ENCODE assay signal across 8 cellular contexts in genomic region chr1:231626951-231627614, GRCh38. TPM values are rescaled to one million over a fixed set of nuclear protein-coding genes. Genes with fewer than 3 reads are reported as not detected.
DNase-seq lines count a peak whose midpoint lies in the region; ATAC-seq, FAIRE-seq and TF ChIP-seq lines count a peak whose summit lies in the region.

No MANE protein-coding gene starts in this region.

- peak overlapping the region; percentile 72 to 98 (median 83) for H3K4me3 ChIP-seq in BLaER1 treated with 17β-estradiol and CSF1 and Interleukin-3, amounts not matched to agents 10 nM and 100 nM
- H3K4me3 ChIP-seq in astrocyte of the cerebellum (ENCODE audit: low read depth, low read length): peak overlapping the region; percentile 81

- peaks cover 0 to 23% (median 0%) of the 10 kb centered on the region in 11 experiments; a peak in 5 of 22 replicates for H3K36me3 ChIP-seq in BLaER1 treated with 17β-estradiol and CSF1 and Interleukin-3, amounts not matched to agents 10 nM and 100 nM

- H3K9ac ChIP-seq in BLaER1 treated with 17β-estradiol and CSF1 and Interleukin-3, amounts not matched to agents 10 nM and 100 nM: peak overlapping the region; percentile 82 to 95 (median 91)

- peak; percentile 70 for ATAC-seq in GM19438 (IDR thresholded peaks at IDR 0.05; ENCODE audit: low read depth, unreplicated experiment)

- H3K4me1 ChIP-seq in BLaER1 treated with 17β-estradiol and CSF1 and Interleukin-3, amounts not matched to agents 10 nM and 100 nM: peaks cover 28 to 43% (median 32%) of the 10 kb centered on the region in 10 experiments

- H3K27ac ChIP-seq in BLaER1 treated with 17β-estradiol and CSF1 and Interleukin-3, amounts not matched to agents 10 nM and 100 nM: peak overlapping the region; percentile 80 to 96 (median 91)

- H3K9me3 ChIP-seq in BLaER1 treated with 17β-estradiol and CSF1 and Interleukin-3, amounts not matched to agents 10 nM and 100 nM (replicated peaks in 1 of 11): peaks cover 0 to 10% (median 4%) of the 10 kb centered on the region in 11 experiments; a peak in 7 of 22 replicates

- in situ Hi-C loops in astrocyte of the cerebellum (cut with HindIII; ENCODE audit: low sequenced_read_pairs): no loop called here

- H3K27me3 ChIP-seq in BLaER1 treated with 17β-estradiol and CSF1 and Interleukin-3, amounts not matched to agents 10 nM and 100 nM: no peaks in the 10 kb centered on the region

- H4K20me1 ChIP-seq in BLaER1 treated with 17β-estradiol and CSF1 and Interleukin-3, amounts not matched to agents 10 nM and 100 nM: peaks cover 0 to 34% (median 19%) of the 10 kb centered on the region in 11 experiments; a peak in 13 of 22 replicates

- H3K4me2 ChIP-seq in BLaER1 treated with 17β-estradiol and CSF1 and Interleukin-3, amounts not matched to agents 10 nM and 100 nM: peak overlapping the region; percentile 87 to 99 (median 95)

- DNase-seq in HTR-8/SVneo (ENCODE audit: insufficient read length, low spot score) (peak; percentile 59), SKM-1 (lab: John Stamatoyannopoulos, UW; ENCODE audit: unreplicated experiment) (peak; percentile 62), astrocyte of the cerebellum (ENCODE audit: low read depth) (no peak), iPS DF 4.7 (ENCODE audit: extremely low read depth, low spot score) (peak; percentile 64), renal cortical epithelial cell (ENCODE audit: low read depth) (peak; percentile 27), NCI-H446 (lab: John Stamatoyannopoulos, UW) (no peak)

- FAIRE-seq in HTR-8/SVneo (lab: Jason Lieb, UNC): no peak

- TF ChIP-seq CTCF in astrocyte of the cerebellum (IDR thresholded peaks at IDR 0.05; ENCODE audit: low read depth, low read length, missing control alignments): no peak

RNA-seq across cellular contexts. Expression of gene DISC1, which starts 0.5 kb away (rescaled TPM):
- total RNA-seq in renal cortical epithelial cell: 2.4 and 6.1 TPM in 2 replicates

Comparison
In these comparisons a context has a peak if more than half of its experiments do, and no peak if none do; other contexts are left out.
1. DNase-seq: peak in HTR-8/SVneo (single experiment), SKM-1 (single experiment), iPS DF 4.7 (single experiment) and renal cortical epithelial cell (single experiment); none in astrocyte of the cerebellum (single experiment) and NCI-H446 (0 of 2).